In the genomic region with DNA sequence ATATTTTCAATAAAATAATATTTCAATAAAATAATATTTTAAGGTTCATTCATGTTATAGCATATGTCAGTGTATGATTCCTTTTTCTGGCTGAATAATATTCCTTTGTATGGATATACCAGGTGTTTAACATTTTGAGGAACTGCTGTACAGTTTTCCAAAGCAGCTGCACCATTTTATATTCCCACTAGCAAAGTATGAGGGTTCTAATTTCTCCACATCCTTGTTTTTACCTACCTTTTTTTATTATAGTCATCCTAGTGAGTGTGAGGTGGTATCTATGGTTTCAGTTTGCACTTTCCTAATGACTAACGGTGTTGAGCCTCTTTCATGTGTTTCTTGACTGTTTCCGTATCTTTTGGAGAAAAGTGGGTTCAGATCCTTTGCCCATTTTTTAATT, we compare ENCODE assay signal across 22 cellular contexts. TPM values are rescaled to one million over a fixed set of nuclear protein-coding genes. Genes with fewer than 3 reads are reported as not detected.
DNase-seq lines count a peak whose midpoint lies in the region; ATAC-seq, FAIRE-seq and TF ChIP-seq lines count a peak whose summit lies in the region.
"Had no signal": no experiment of that assay in that cellular context is flagged by ENCODE, and none has a peak within 500 bp of the region (broad histone marks: within the 10 kb centered on the region; RNA-seq: fewer than 3 reads in every experiment).

No MANE protein-coding gene starts in this region.

- H3K4me2 ChIP-seq in K562 (ENCODE audit: insufficient read depth, low read length) (no peak overlapping the region), GM23338 (no peak overlapping the region)

- peak overlapping the region; percentile 39 to 70 (median 47) for H3K27ac Mint-ChIP-seq in CD4-positive, CD25-positive, alpha-beta regulatory T cell
- peak overlapping the region in 6 of 7 donors; percentile 69 to 92 (median 84) for H3K27ac Mint-ChIP-seq in CD4-positive, alpha-beta memory T cell
- H3K27ac Mint-ChIP-seq in WTC11 (no peak overlapping the region), GM23338 (no peak overlapping the region)
- H3K27ac Mint-ChIP-seq: dendritic cell treated with granulocyte-macrophage colony-stimulating factor and Interleukin-4, amounts not matched to agents 40 ng/mL and 50 ng/mL, for 4 days had no signal

- FAIRE-seq in K562 (lab: Jason Lieb, UNC), result no peak
- FAIRE-seq: endothelial cell of umbilical vein, RCC 7860 had no signal

- peaks cover 28% of the 10 kb centered on the region for H3K36me3 Mint-ChIP-seq in CD4-positive, CD25-positive, alpha-beta regulatory T cell
- peaks cover 17 to 50% of the 10 kb centered on the region in 2 donors for H3K36me3 Mint-ChIP-seq in CD4-positive, alpha-beta memory T cell
- H3K36me3 Mint-ChIP-seq in WTC11 (peaks cover 30% of the 10 kb centered on the region), GM23338 (ENCODE audit: low read depth) (peaks cover 39% of the 10 kb centered on the region)

- H3K79me2 ChIP-seq in K562 (ENCODE audit: control insufficient read depth, insufficient read depth, low read length) (peaks cover 70% of the 10 kb centered on the region), GM23338 (replicated peaks; ENCODE audit: insufficient read depth) (peaks cover 86% of the 10 kb centered on the region)

- WGBS in K562 (ENCODE audit: insufficient coverage, low coverage, missing lambda C conversion rate), result 98% methylated on average over 2 of the region's 2 CpGs

- 0 out of 2 replicates have a peak, but pooled peaks cover 3% of the 10 kb centered on the region for H4K20me1 ChIP-seq in K562 (replicated peaks; ENCODE audit: control insufficient read depth, insufficient read depth, low read length)
- peaks cover 15% of the 10 kb centered on the region for H4K20me1 ChIP-seq in GM23338 (replicated peaks; ENCODE audit: insufficient read depth)

- no peaks in the 10 kb centered on the region for H3K27me3 Mint-ChIP-seq in CD4-positive, CD25-positive, alpha-beta regulatory T cell
- no peaks in the 10 kb centered on the region for H3K27me3 Mint-ChIP-seq in CD4-positive, alpha-beta memory T cell
- H3K27me3 Mint-ChIP-seq in WTC11 (ENCODE audit: low read depth), result no peaks in the 10 kb centered on the region
- H3K27me3 Mint-ChIP-seq in GM23338 (ENCODE audit: insufficient read depth, low read depth, poor library complexity), result peaks cover 3% of the 10 kb centered on the region
- H3K27me3 Mint-ChIP-seq: dendritic cell treated with granulocyte-macrophage colony-stimulating factor and Interleukin-4, amounts not matched to agents 40 ng/mL and 50 ng/mL, for 4 days had no signal

- no peaks in the 10 kb centered on the region for H3K9me2 ChIP-seq in GM23338 (ENCODE audit: insufficient read depth)

- peaks cover 0 to 5% (median 0%) of the 10 kb centered on the region in 7 donors for H3K9me3 Mint-ChIP-seq in CD4-positive, CD25-positive, alpha-beta regulatory T cell
- H3K9me3 Mint-ChIP-seq in CD4-positive, alpha-beta memory T cell, result no peaks in the 10 kb centered on the region
- peaks cover 6% of the 10 kb centered on the region; the same call in 1 of the 2 replicates for H3K9me3 Mint-ChIP-seq in WTC11
- H3K9me3 Mint-ChIP-seq in GM23338, result no peaks in the 10 kb centered on the region
- H3K9me3 Mint-ChIP-seq: dendritic cell treated with granulocyte-macrophage colony-stimulating factor and Interleukin-4, amounts not matched to agents 40 ng/mL and 50 ng/mL, for 4 days had no signal

- H2AFZ ChIP-seq in K562 (ENCODE audit: low read depth, low read length), result no peak overlapping the region
- no peak overlapping the region for H2AFZ ChIP-seq in GM23338

- TF ChIP-seq CTCF in WTC11 (IDR thresholded peaks at IDR 0.05) (no peak), K562 (IDR thresholded peaks at IDR 0.05 in 2 of 3, conservative IDR thresholded peaks at IDR 0.05 in 1 of 3; ENCODE audit: insufficient read depth in 2 of 3, low read depth in 1 of 3, low read length in 3 of 3) (no peak), GM23338 (conservative IDR thresholded peaks at IDR 0.05; ENCODE audit: low read depth in 2 of 2) (no peak)

- peaks cover 17 to 67% (median 51%) of the 10 kb centered on the region in 4 donors for H3K4me1 Mint-ChIP-seq in CD4-positive, CD25-positive, alpha-beta regulatory T cell
- H3K4me1 Mint-ChIP-seq in CD4-positive, alpha-beta memory T cell, result peaks cover 26 to 56% (median 40%) of the 10 kb centered on the region in 4 donors
- H3K4me1 Mint-ChIP-seq in WTC11 (peaks cover 17% of the 10 kb centered on the region), GM23338 (peaks cover 8% of the 10 kb centered on the region)

- TF ChIP-seq RAD21 in K562 (CRISPR knock-in tag; conservative IDR thresholded peaks at IDR 0.05 in 1 of 2, IDR thresholded peaks at IDR 0.05 in 1 of 2), result no peak

- H3K9me1 ChIP-seq in K562 (ENCODE audit: control insufficient read depth, insufficient read depth, low read length), result no peaks in the 10 kb centered on the region

- no peak for ATAC-seq in CD4-positive, CD25-positive, alpha-beta regulatory T cell (ENCODE audit: low read depth in 2 of 2)
- no peak for ATAC-seq in WTC11
- ATAC-seq in K562, result no peak
- no peak for ATAC-seq in GM23338
- no peak for ATAC-seq in left colon
- ATAC-seq in left lobe of liver, result no peak
- ATAC-seq: heart right ventricle, left ventricle myocardium superior, psoas muscle had no signal

- TF ChIP-seq POLR2A in K562 (conservative IDR thresholded peaks at IDR 0.05), result no peak

- H3K36me3 ChIP-seq in CD4-positive, CD25-positive, alpha-beta regulatory T cell (ENCODE audit: control insufficient read depth, insufficient read depth, low read length), result peaks cover 26% of the 10 kb centered on the region
- H3K36me3 ChIP-seq in CD4-positive, alpha-beta memory T cell (ENCODE audit: insufficient read depth, low read length), result peaks cover 21% of the 10 kb centered on the region
- H3K36me3 ChIP-seq in K562 (ENCODE audit: control insufficient read depth, insufficient read depth, low read length) (peaks cover 58% of the 10 kb centered on the region), GM23338 (ENCODE audit: insufficient read depth) (no peaks in the 10 kb centered on the region; the same call in 1 of the 2 replicates)

- H3K9ac ChIP-seq in K562 (ENCODE audit: insufficient read depth in 1 of 2, low read depth in 2 of 2, low read length in 2 of 2), result no peak overlapping the region

- peak overlapping the region; percentile 7 to 92 (median 74) for H3K4me3 Mint-ChIP-seq in CD4-positive, CD25-positive, alpha-beta regulatory T cell
- peak overlapping the region in 7 of 8 donors; percentile 34 to 69 (median 52) for H3K4me3 Mint-ChIP-seq in CD4-positive, alpha-beta memory T cell
- no peak overlapping the region for H3K4me3 Mint-ChIP-seq in WTC11
- no peak overlapping the region for H3K4me3 Mint-ChIP-seq in GM23338
- H3K4me3 Mint-ChIP-seq: dendritic cell treated with granulocyte-macrophage colony-stimulating factor and Interleukin-4, amounts not matched to agents 40 ng/mL and 50 ng/mL, for 4 days had no signal

- peak overlapping the region; percentile 37 for H3K27ac ChIP-seq in CD4-positive, CD25-positive, alpha-beta regulatory T cell (ENCODE audit: insufficient read depth, low read length, poor library complexity, severe bottlenecking)
- no peak overlapping the region for H3K27ac ChIP-seq in CD4-positive, alpha-beta memory T cell (ENCODE audit: low read depth, low read length)
- no peak overlapping the region for H3K27ac ChIP-seq in K562 (ENCODE audit: extremely low read depth, low read depth, low read length)
- H3K27ac ChIP-seq in GM23338 (ENCODE audit: low read depth), result no peak overlapping the region
- H3K27ac ChIP-seq: cardiac muscle cell, heart right ventricle, psoas muscle, tibial nerve had no signal

- TF ChIP-seq EP300 in K562 (IDR thresholded peaks at IDR 0.05; ENCODE audit: low read length), result no peak

- H3K9me3 ChIP-seq in CD4-positive, CD25-positive, alpha-beta regulatory T cell (ENCODE audit: control insufficient read depth in 2 of 2, low read length in 2 of 2), result no peaks in the 10 kb centered on the region
- H3K9me3 ChIP-seq in CD4-positive, alpha-beta memory T cell (ENCODE audit: control insufficient read depth in 1 of 2, low read length in 2 of 2), result no peaks in the 10 kb centered on the region
- H3K9me3 ChIP-seq in K562 (replicated peaks; ENCODE audit: control insufficient read depth, insufficient read depth, low read depth, low read length), result no peaks in the 10 kb centered on the region; the same call in 1 of the 2 replicates
- H3K9me3 ChIP-seq: psoas muscle, tibial nerve had no signal

- in situ Hi-C loops in K562 (cut with MboI), result no loop called here

- CTCF ChIA-PET in CD4-positive, alpha-beta memory T cell (lab: Charles Lee; ENCODE audit: partially characterized antibody), result interaction anchor here (2.5 kb wide), 1 partner anchor 10 kb away, joined by 6 read pairs; no protein-coding TSS in a partner anchor
- CTCF ChIA-PET in WTC11 (lab: Charles Lee), result interaction anchor here (0.7 kb wide), 1 partner anchor 631 kb away, joined by 3 read pairs; no protein-coding TSS in a partner anchor
- CTCF ChIA-PET in K562 (lab: Yijun Ruan, JAX; ENCODE audit: low intra/inter-chr PET ratio), result no interaction called here

- POLR2A ChIA-PET in CD4-positive, alpha-beta memory T cell (lab: Charles Lee; ENCODE audit: partially characterized antibody), result no interaction called here
- POLR2A ChIA-PET in WTC11 (lab: Charles Lee) (interaction anchor here (0.5 kb wide), 1 partner anchor 53 kb away, joined by 10 read pairs; no protein-coding TSS in a partner anchor), K562 (lab: Yijun Ruan, JAX) (no interaction called here)

- H3K4me3 ChIP-seq in CD4-positive, CD25-positive, alpha-beta regulatory T cell (ENCODE audit: low read depth, low read length), result peak overlapping the region; percentile 54
- no peak overlapping the region for H3K4me3 ChIP-seq in CD4-positive, alpha-beta memory T cell (ENCODE audit: low read length in 2 of 2)
- H3K4me3 ChIP-seq in K562 (no peak overlapping the region), GM23338 (no peak overlapping the region)
- H3K4me3 ChIP-seq: cardiac muscle cell, heart right ventricle, psoas muscle, tibial nerve had no signal

- no TSS peak for BruUV-seq in K562 (replicated peaks; lab: Mats Ljungman, UMichigan)

- peaks cover 8% of the 10 kb centered on the region; the same call in 1 of the 2 replicates for H3F3A ChIP-seq in GM23338 (replicated peaks; ENCODE audit: low read depth)

- H3K27me3 ChIP-seq in CD4-positive, CD25-positive, alpha-beta regulatory T cell (ENCODE audit: control insufficient read depth, insufficient read depth, low read length), result no peaks in the 10 kb centered on the region
- no peaks in the 10 kb centered on the region for H3K27me3 ChIP-seq in CD4-positive, alpha-beta memory T cell (ENCODE audit: insufficient read depth, low read length)
- no peaks in the 10 kb centered on the region for H3K27me3 ChIP-seq in K562 (ENCODE audit: control insufficient read depth in 2 of 2, insufficient read depth in 2 of 2, low read length in 2 of 2)
- H3K27me3 ChIP-seq in GM23338 (ENCODE audit: insufficient read depth), result no peaks in the 10 kb centered on the region
- H3K27me3 ChIP-seq: cardiac muscle cell, heart right ventricle, tibial nerve had no signal

- peaks cover 49% of the 10 kb centered on the region for H3K4me1 ChIP-seq in CD4-positive, CD25-positive, alpha-beta regulatory T cell (ENCODE audit: control insufficient read depth, insufficient read depth, low read length, poor library complexity, severe bottlenecking)
- H3K4me1 ChIP-seq in CD4-positive, alpha-beta memory T cell (ENCODE audit: insufficient read depth, low read length), result peaks cover 60% of the 10 kb centered on the region
- H3K4me1 ChIP-seq in K562 (replicated peaks in 1 of 2; ENCODE audit: control insufficient read depth in 2 of 2, insufficient read depth in 2 of 2, low read length in 2 of 2) (peaks cover 9 to 22% of the 10 kb centered on the region in 2 experiments; a peak in 4 of 5 replicates), GM23338 (ENCODE audit: insufficient read depth) (peaks cover 13% of the 10 kb centered on the region; the same call in 1 of the 2 replicates)

- intact Hi-C loops in CD4-positive, alpha-beta memory T cell (cut with micrococcal nuclease), result loop anchor here (10.0 kb wide), 2 partner anchors 57 to 343 kb away; a partner anchor contains a TSS
- intact Hi-C loops in K562 (cut with micrococcal nuclease) (no loop called here), left colon (cut with DNase I, micrococcal nuclease) (no loop called here)

- DNase-seq in CD4-positive, CD25-positive, alpha-beta regulatory T cell, result peak in 1 of 3 donors; percentile 50
- no peak for DNase-seq in CD4-positive, alpha-beta memory T cell
- no peak for DNase-seq in WTC11 (ENCODE audit: low spot score)
- no peak for DNase-seq in K562 (ENCODE audit: extremely low read depth in 1 of 4, low spot score in 3 of 4)
- no peak for DNase-seq in GM23338 (ENCODE audit: low spot score)
- DNase-seq in left colon, result no peak
- no peak for DNase-seq in left lobe of liver (ENCODE audit: low spot score)
- DNase-seq: Calu3; HCEC 1CT; heart right ventricle; Kasumi-1; left ventricle myocardium superior; NCI-H1048; NCI-H2081 treated with DMSO at 0.1 percent for 48 hours; NCI-H510A; psoas muscle; stimulated activated naive CD4-positive, alpha-beta T cell had no signal

RNA-seq across cellular contexts. Expression of a gene that starts 5.2 kb away (rescaled TPM):
- 46.1 TPM for total RNA-seq in CD4-positive, CD25-positive, alpha-beta regulatory T cell
- 100 to 1,000 TPM; 108 to 161 (median 133) TPM for polyA plus RNA-seq in CD4-positive, CD25-positive, alpha-beta regulatory T cell
- 10 to 100 TPM; 58.5 TPM for total RNA-seq in CD4-positive, alpha-beta memory T cell
- polyA plus RNA-seq in CD4-positive, alpha-beta memory T cell, result 100 to 1,000 TPM; 135 to 137 TPM
- total RNA-seq in WTC11 (2021) (30.2 to 31.6 TPM (median 30.7 TPM) in 3 replicates), K562 (2014; rRNA removed) (26.5 and 38.1 TPM in 2 replicates), K562 (2014; rRNA removed; fragmentation: Illumina TruSeq; extraction: Trizol) (44.0 and 47.2 TPM in 2 replicates), K562 (2015; rRNA removed; fragmentation: Illumina TruSeq; extraction: Trizol) (37.6 and 38.8 TPM in 2 replicates), K562 (2021) (37.2 and 39.3 TPM in 2 replicates), left colon (10 to 100 TPM; 12.8 to 20.9 TPM), left lobe of liver (17.2 TPM)
- total RNA-seq in K562 (2011; cell fraction: chromatin; rRNA removed; ENCODE audit: low replicate concordance), result 73.6 and 117 TPM in 2 replicates
- total RNA-seq in K562 (2011; cell fraction: nucleolus; rRNA removed), result 48.4 and 49.3 TPM in 2 replicates
- total RNA-seq in K562 (2011; cell fraction: nucleoplasm; rRNA removed), result 95.9 and 98.1 TPM in 2 replicates
- polyA plus RNA-seq in K562 (2011; rRNA removed) (57.4 and 95.0 TPM in 2 replicates), K562 (2014; fragmentation: Illumina TruSeq; extraction: Trizol) (56.2 and 70.1 TPM in 2 replicates), K562 (2014; fragmentation: Nextera tagmentation; extraction: Ambion mirVana) (10 to 100 TPM; 12.3 to 20.4 TPM), K562 (2014; rRNA removed) (40.2 and 52.1 TPM in 2 replicates), GM23338 (2016; fragmentation: Nextera tagmentation; extraction: Ambion mirVana) (42.5 and 45.7 TPM in 2 replicates)
- 31.6 and 94.3 TPM in 2 replicates for polyA plus RNA-seq in K562 (2011; cell fraction: cytosol; rRNA removed)
- polyA plus RNA-seq in K562 (2011; cell fraction: nucleus; rRNA removed), result 11.6 and 17.6 TPM in 2 replicates
- 29.1 and 38.0 TPM in 2 replicates for polyA plus RNA-seq in K562 (2012)
- polyA minus RNA-seq in K562 (2011; rRNA and poly(A)+ RNA removed), result 34.0 and 34.5 TPM in 2 replicates
- polyA minus RNA-seq in K562 (2011; cell fraction: cytosol; rRNA and poly(A)+ RNA removed), result 12.3 and 15.7 TPM in 2 replicates
- polyA minus RNA-seq in K562 (2011; cell fraction: nucleus; rRNA and poly(A)+ RNA removed), result 7.4 and 13.0 TPM in 2 replicates
- total RNA-seq in GM23338 (2014; rRNA removed; shearing (Covaris generic)), result 59.8 and 67.9 TPM in 2 replicates

Comparison
In these comparisons a context has a peak if more than half of its experiments do, and no peak if none do; other contexts are left out.
1. H3K27ac Mint-ChIP-seq: peak in CD4-positive, CD25-positive, alpha-beta regulatory T cell (3 of 3) and CD4-positive, alpha-beta memory T cell (6 of 7); none in WTC11 (single experiment) and GM23338 (single experiment).
2. H3K4me3 Mint-ChIP-seq: peak in CD4-positive, CD25-positive, alpha-beta regulatory T cell (4 of 4) and CD4-positive, alpha-beta memory T cell (7 of 8); none in WTC11 (single experiment) and GM23338 (single experiment).